Comparison of ENCODE assay signal across 22 cellular contexts in the genomic region with DNA sequence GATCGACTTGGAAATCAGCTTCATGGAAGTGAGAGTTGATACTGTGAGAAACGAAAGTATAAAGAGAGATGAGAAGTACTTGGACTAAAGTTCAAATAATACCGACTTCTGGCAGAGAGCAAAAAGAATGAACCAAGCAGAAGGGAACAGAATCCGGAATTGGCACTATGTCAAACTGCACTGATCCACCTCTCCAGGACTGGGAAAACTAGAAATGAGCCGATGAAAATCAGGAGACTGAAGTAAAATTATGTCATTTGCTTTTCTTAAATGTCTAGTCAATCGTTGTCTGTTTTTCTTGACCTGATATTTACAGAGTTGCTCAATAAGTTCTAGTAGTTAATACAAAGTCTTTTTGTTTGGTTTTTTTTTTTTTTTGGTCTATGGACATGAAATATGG.
DNase-seq lines count a peak whose midpoint lies in the region; TF ChIP-seq lines count a peak whose summit lies in the region.
"Had no signal": no experiment of that assay in that cellular context is flagged by ENCODE, and none has a peak within 500 bp of the region (broad histone marks: within the 10 kb centered on the region; RNA-seq: fewer than 3 reads in every experiment).

No MANE protein-coding gene starts in this region.

- H3K27me3 Mint-ChIP-seq in activated naive CD4-positive, alpha-beta T cell treated with anti-CD3 and anti-CD28 coated beads for 36 hours (ENCODE audit: low read depth): no peaks in the 10 kb centered on the region
- H3K27me3 Mint-ChIP-seq: IgD-negative memory B cell had no signal

- peak overlapping the region; percentile 81 for H3K4me2 ChIP-seq in mammary epithelial cell (ENCODE audit: insufficient read depth, low read depth, low read length)
- H3K4me2 ChIP-seq: BLaER1 treated with 17β-estradiol and CSF1 and Interleukin-3, amounts not matched to agents 10 nM and 100 nM; smooth muscle cell had no signal

- H3K36me3 ChIP-seq in mammary epithelial cell (ENCODE audit: insufficient read depth, low read length): peaks cover 2% of the 10 kb centered on the region
- no peaks in the 10 kb centered on the region for H3K36me3 ChIP-seq in prostate gland
- H3K36me3 ChIP-seq: BLaER1 treated with 17β-estradiol and CSF1 and Interleukin-3, amounts not matched to agents 10 nM and 100 nM; neutrophil; SJCRH30 had no signal

- dilution Hi-C loops in mammary epithelial cell (cut with HindIII; ENCODE audit: low sequenced_read_pairs): no loop called here

- H2AFZ ChIP-seq in mammary epithelial cell (ENCODE audit: low read depth, low read length): peak overlapping the region; percentile 83

- no peaks in the 10 kb centered on the region for H3K36me3 Mint-ChIP-seq in activated naive CD4-positive, alpha-beta T cell treated with anti-CD3 and anti-CD28 coated beads for 36 hours (ENCODE audit: low read depth)
- H3K36me3 Mint-ChIP-seq: IgD-negative memory B cell had no signal

- intact Hi-C loops in mammary epithelial cell (cut with micrococcal nuclease): no loop called here
- intact Hi-C loops in prostate gland (cut with DNase I): no loop called here
- intact Hi-C loops in activated naive CD4-positive, alpha-beta T cell treated with anti-CD3 and anti-CD28 coated beads for 36 hours (cut with micrococcal nuclease): no loop called here

- no peak overlapping the region for H3K4me3 Mint-ChIP-seq in activated naive CD4-positive, alpha-beta T cell treated with anti-CD3 and anti-CD28 coated beads for 36 hours
- H3K4me3 Mint-ChIP-seq: endodermal cell, IgD-negative memory B cell had no signal

- H3K4me3 ChIP-seq in mammary epithelial cell (replicated peaks in 1 of 3; ENCODE audit: insufficient read depth in 1 of 3, low read depth in 2 of 3, low read length in 3 of 3) (peak overlapping the region in 1 of 3 experiments; percentile 33), prostate gland (no peak overlapping the region)
- H3K4me3 ChIP-seq: BLaER1 treated with 17β-estradiol and CSF1 and Interleukin-3, amounts not matched to agents 10 nM and 100 nM; psoas muscle; SJCRH30; smooth muscle cell had no signal

- H3K4me1 Mint-ChIP-seq in activated naive CD4-positive, alpha-beta T cell treated with anti-CD3 and anti-CD28 coated beads for 36 hours (ENCODE audit: low read depth): no peaks in the 10 kb centered on the region
- H3K4me1 Mint-ChIP-seq: endodermal cell, IgD-negative memory B cell had no signal

- in situ Hi-C loops in mammary epithelial cell (cut with MboI; ENCODE audit: low sequenced_read_pairs in 2 of 2): no loop called here

- BruUV-seq in mammary epithelial cell (replicated peaks; lab: Mats Ljungman, UMichigan): no TSS peak

- H4K20me1 ChIP-seq in mammary epithelial cell (ENCODE audit: insufficient read depth, low read length): no peaks in the 10 kb centered on the region
- H4K20me1 ChIP-seq: BLaER1 treated with 17β-estradiol and CSF1 and Interleukin-3, amounts not matched to agents 10 nM and 100 nM had no signal

- DNase-seq in ELR (ENCODE audit: low read depth) (peak; percentile 3), OCI-M1 (lab: John Stamatoyannopoulos, UW) (peak; percentile 1), mammary epithelial cell (peak; percentile 29), prostate gland (ENCODE audit: low spot score) (peak; percentile 7), SIG-M5 treated with dmso at 0.1 percent for 504 hours (lab: John Stamatoyannopoulos, UW; ENCODE audit: unreplicated experiment) (no peak), substantia nigra (lab: John Stamatoyannopoulos, UW) (no peak)
- no peak for DNase-seq in activated naive CD4-positive, alpha-beta T cell treated with anti-CD3 and anti-CD28 coated beads for 36 hours
- no peak for DNase-seq in central memory CD4-positive, alpha-beta T cell
- DNase-seq: activated effector memory CD4-positive, alpha-beta T cell treated with anti-CD3 and anti-CD28 coated beads, Interleukin-2, amount 50 U/mL, for 16 hours; cortex of kidney; endodermal cell; MM.1S; NCI-H1436; NCI-H2107; psoas muscle; stimulated activated CD4-positive, alpha-beta T cell treated with anti-CD3 and anti-CD28 coated beads, Interleukin-2, amount 100 ng/mL, for 24 hours; T-helper 1 cell had no signal

- no peaks in the 10 kb centered on the region for H3K4me1 ChIP-seq in mammary epithelial cell (ENCODE audit: insufficient read depth, low read length)
- H3K4me1 ChIP-seq in prostate gland (replicated peaks): no peaks in the 10 kb centered on the region
- H3K4me1 ChIP-seq: BLaER1 treated with 17β-estradiol and CSF1 and Interleukin-3, amounts not matched to agents 10 nM and 100 nM; psoas muscle; SJCRH30 had no signal

- peaks cover 6% of the 10 kb centered on the region for H3K9me3 Mint-ChIP-seq in activated naive CD4-positive, alpha-beta T cell treated with anti-CD3 and anti-CD28 coated beads for 36 hours
- H3K9me3 Mint-ChIP-seq: endodermal cell had no signal

- H3K27me3 ChIP-seq in mammary epithelial cell (ENCODE audit: insufficient read depth, low read length): no peaks in the 10 kb centered on the region
- H3K27me3 ChIP-seq in prostate gland (replicated peaks; ENCODE audit: insufficient read depth): no peaks in the 10 kb centered on the region
- H3K27me3 ChIP-seq: BLaER1 treated with 17β-estradiol and CSF1 and Interleukin-3, amounts not matched to agents 10 nM and 100 nM; neutrophil; SJCRH30 had no signal

- H3K9me3 ChIP-seq in mammary epithelial cell (replicated peaks; ENCODE audit: insufficient read depth, low read length) (no peaks in the 10 kb centered on the region), prostate gland (no peaks in the 10 kb centered on the region)
- H3K9me3 ChIP-seq: BLaER1 treated with 17β-estradiol and CSF1 and Interleukin-3, amounts not matched to agents 10 nM and 100 nM; neutrophil; psoas muscle; SJCRH30 had no signal

- CTCF ChIA-PET in mammary epithelial cell (lab: Charles Lee; ENCODE audit: low non-redundant PET): no interaction called here
- CTCF ChIA-PET in activated naive CD4-positive, alpha-beta T cell treated with anti-CD3 and anti-CD28 coated beads for 36 hours (lab: Charles Lee): no interaction called here

- H3K27ac ChIP-seq in mammary epithelial cell (ENCODE audit: insufficient read depth, low read depth, low read length) (no peak overlapping the region), prostate gland (no peak overlapping the region), substantia nigra (ENCODE audit: low read depth, low read length, poor library complexity, severe bottlenecking) (no peak overlapping the region)
- H3K27ac ChIP-seq: BLaER1 treated with 17β-estradiol and CSF1 and Interleukin-3, amounts not matched to agents 10 nM and 100 nM; neutrophil; psoas muscle; SJCRH30 had no signal

- H3K9ac ChIP-seq in mammary epithelial cell (ENCODE audit: insufficient read depth, low read length): no peak overlapping the region
- H3K9ac ChIP-seq: BLaER1 treated with 17β-estradiol and CSF1 and Interleukin-3, amounts not matched to agents 10 nM and 100 nM had no signal

- 4% methylated on average over 6 of the region's 6 CpGs for WGBS in mammary epithelial cell (ENCODE audit: low coverage, missing lambda C conversion rate)
- WGBS in prostate gland: 27% methylated on average over 6 of the region's 6 CpGs

- no peak for TF ChIP-seq CTCF in mammary epithelial cell (conservative IDR thresholded peaks at IDR 0.05 in 1 of 2, IDR thresholded peaks at IDR 0.05 in 1 of 2; ENCODE audit: extremely low read depth in 1 of 2, insufficient read depth in 1 of 2, low read depth in 1 of 2, low read length in 2 of 2)
- no peak for TF ChIP-seq CTCF in prostate gland (IDR thresholded peaks at IDR 0.05)

- TF ChIP-seq POLR2A in prostate gland (IDR thresholded peaks at IDR 0.05): no peak

- H3K27ac Mint-ChIP-seq in activated naive CD4-positive, alpha-beta T cell treated with anti-CD3 and anti-CD28 coated beads for 36 hours: no peak overlapping the region
- H3K27ac Mint-ChIP-seq: endodermal cell, IgD-negative memory B cell had no signal

- H3K79me2 ChIP-seq in mammary epithelial cell (ENCODE audit: insufficient read depth, low read length): no peaks in the 10 kb centered on the region

Comparison
In these comparisons a context has a peak if more than half of its experiments do, and no peak if none do; other contexts are left out.
1. DNase-seq: peak in ELR (single experiment), OCI-M1 (single experiment), mammary epithelial cell (single experiment) and prostate gland (single experiment); none in activated naive CD4-positive, alpha-beta T cell treated with anti-CD3 and anti-CD28 coated beads for 36 hours (single experiment), SIG-M5 treated with dmso at 0.1 percent for 504 hours (single experiment), substantia nigra (0 of 49) and central memory CD4-positive, alpha-beta T cell (single experiment).